In genomic region chr7:4131043-4131442, GRCh38 we compare ENCODE assay signal across 14 cellular contexts.
"Had no signal": no experiment of that assay in that cellular context is flagged by ENCODE, and none has a peak within 500 bp of the region (broad histone marks: within the 10 kb centered on the region; RNA-seq: fewer than 3 reads in every experiment).

No MANE protein-coding gene starts in this region.

- H3K4me3 Mint-ChIP-seq: activated CD4-positive, alpha-beta T cell treated with anti-CD3 and anti-CD28 coated beads, Interleukin-2, amount 10 ng/mL, durations not matched to agents 7 days and 5 days; memory B cell; natural killer cell had no signal

- H3K4me3 ChIP-seq: left ventricle myocardium inferior, right atrium auricular region, smooth muscle cell had no signal

- H3K27ac Mint-ChIP-seq: activated CD4-positive, alpha-beta T cell treated with anti-CD3 and anti-CD28 coated beads, Interleukin-2, amount 10 ng/mL, durations not matched to agents 7 days and 5 days; memory B cell; natural killer cell had no signal

- H3K36me3 Mint-ChIP-seq: memory B cell, natural killer cell had no signal

- H3K4me1 Mint-ChIP-seq: activated CD4-positive, alpha-beta T cell treated with anti-CD3 and anti-CD28 coated beads, Interleukin-2, amount 10 ng/mL, durations not matched to agents 7 days and 5 days; memory B cell had no signal

- DNase-seq: activated CD4-positive, alpha-beta T cell treated with anti-CD3 and anti-CD28 coated beads, Interleukin-2, amount 10 ng/mL, durations not matched to agents 7 days and 5 days; activated naive CD4-positive, alpha-beta T cell treated with Interleukin-2 at 50 U/mL for 16 hours; anterior cingulate cortex; brain microvascular endothelial cell; effector memory CD4-positive, alpha-beta T cell; foreskin melanocyte; left ventricle myocardium inferior; natural killer cell; stimulated activated naive CD8-positive, alpha-beta T cell treated with anti-CD3 and anti-CD28 coated beads, Interleukin-15, Interleukin-2, amounts not matched to agents 100 U/mL and 50 U/mL, for 24 hours; trophoblast cell had no signal

- H3K9me3 ChIP-seq: left ventricle myocardium inferior, right atrium auricular region had no signal

- H3K9me3 Mint-ChIP-seq: activated CD4-positive, alpha-beta T cell treated with anti-CD3 and anti-CD28 coated beads, Interleukin-2, amount 10 ng/mL, durations not matched to agents 7 days and 5 days; memory B cell; natural killer cell had no signal

- H3K27me3 ChIP-seq: brain microvascular endothelial cell, right atrium auricular region had no signal

- H3K4me2 ChIP-seq: smooth muscle cell had no signal

- H3K4me1 ChIP-seq: left ventricle myocardium inferior, right atrium auricular region had no signal

- ATAC-seq: natural killer cell; stimulated activated naive CD8-positive, alpha-beta T cell treated with anti-CD3 and anti-CD28 coated beads, Interleukin-15, Interleukin-2, amounts not matched to agents 100 U/mL and 50 U/mL, for 24 hours had no signal

- H3K27ac ChIP-seq: brain microvascular endothelial cell, epithelial cell of prostate, left ventricle myocardium inferior, right atrium auricular region had no signal

- H3K36me3 ChIP-seq: brain microvascular endothelial cell, left ventricle myocardium inferior, right atrium auricular region had no signal

- H3K27me3 Mint-ChIP-seq: activated CD4-positive, alpha-beta T cell treated with anti-CD3 and anti-CD28 coated beads, Interleukin-2, amount 10 ng/mL, durations not matched to agents 7 days and 5 days; memory B cell had no signal
